In the genomic region with DNA sequence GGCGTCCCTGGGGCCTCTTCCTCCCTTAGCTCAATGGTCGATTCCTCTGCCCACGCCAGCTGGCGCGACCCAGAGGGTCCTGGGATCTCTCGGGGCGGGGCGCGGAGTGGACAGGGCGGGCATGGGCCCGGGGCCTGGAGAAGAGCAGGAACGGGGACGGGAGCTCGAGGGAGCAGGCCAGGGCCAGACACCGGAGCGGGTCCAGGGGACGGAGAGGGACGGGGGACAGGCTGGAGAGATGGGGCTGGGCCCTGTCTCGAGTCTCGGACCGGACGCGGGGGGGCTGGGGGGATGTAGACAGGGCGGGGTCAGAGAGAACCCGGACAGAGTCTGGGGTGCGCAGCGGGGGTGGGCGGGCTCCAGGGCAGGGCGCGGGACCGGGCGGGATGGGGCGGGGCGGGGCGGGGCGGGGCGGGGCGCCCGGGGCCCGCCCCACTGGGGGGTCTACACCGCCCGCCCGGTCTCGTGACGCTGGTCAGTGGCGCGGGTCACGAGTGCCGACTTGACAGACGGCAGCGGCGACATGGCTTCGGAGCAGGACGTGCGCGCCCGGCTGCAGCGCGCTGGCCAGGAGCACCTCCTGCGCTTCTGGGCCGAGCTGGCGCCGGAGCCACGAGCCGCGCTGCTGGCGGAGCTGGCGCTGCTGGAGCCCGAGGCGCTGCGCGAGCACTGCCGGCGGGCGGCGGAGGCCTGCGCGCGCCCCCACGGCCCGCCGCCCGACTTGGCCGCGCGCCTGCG, we compare ENCODE assay signal across 8 cellular contexts. TPM values are rescaled to one million over a fixed set of nuclear protein-coding genes. Genes with fewer than 3 reads are reported as not detected.
DNase-seq lines count a peak whose midpoint lies in the region; ATAC-seq and TF ChIP-seq lines count a peak whose summit lies in the region.

A gene with protein sequence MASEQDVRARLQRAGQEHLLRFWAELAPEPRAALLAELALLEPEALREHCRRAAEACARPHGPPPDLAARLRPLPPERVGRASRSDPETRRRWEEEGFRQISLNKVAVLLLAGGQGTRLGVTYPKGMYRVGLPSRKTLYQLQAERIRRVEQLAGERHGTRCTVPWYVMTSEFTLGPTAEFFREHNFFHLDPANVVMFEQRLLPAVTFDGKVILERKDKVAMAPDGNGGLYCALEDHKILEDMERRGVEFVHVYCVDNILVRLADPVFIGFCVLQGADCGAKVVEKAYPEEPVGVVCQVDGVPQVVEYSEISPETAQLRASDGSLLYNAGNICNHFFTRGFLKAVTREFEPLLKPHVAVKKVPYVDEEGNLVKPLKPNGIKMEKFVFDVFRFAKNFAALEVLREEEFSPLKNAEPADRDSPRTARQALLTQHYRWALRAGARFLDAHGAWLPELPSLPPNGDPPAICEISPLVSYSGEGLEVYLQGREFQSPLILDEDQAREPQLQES (plus strand): TSS at position 508 of the 738 bp plus-strand sequence. CDS start 16 bp downstream, at position 524.

- peaks cover 7% of the 10 kb centered on the region for H3K79me2 ChIP-seq in DOHH2 (ENCODE audit: control insufficient read depth, low read length)

- peaks cover 6% of the 10 kb centered on the region; the same call in 1 of the 2 replicates for H3F3A ChIP-seq in DOHH2 (ENCODE audit: control insufficient read depth, insufficient read depth)

- ATAC-seq in GM21786 (IDR thresholded peaks at IDR 0.05; ENCODE audit: unreplicated experiment) (peak; percentile 50), GM18870 (IDR thresholded peaks at IDR 0.05; ENCODE audit: unreplicated experiment) (no peak)

- H4K20me1 ChIP-seq in DOHH2 (ENCODE audit: control insufficient read depth, insufficient read depth, low read depth, low read length): 0 out of 2 replicates have a peak, but pooled peaks cover 10% of the 10 kb centered on the region

- peaks cover 33% of the 10 kb centered on the region for H3K36me3 ChIP-seq in DOHH2 (ENCODE audit: control insufficient read depth, low read length)
- peaks cover 0 to 27% (median 25%) of the 10 kb centered on the region in 5 donors for H3K36me3 ChIP-seq in subcutaneous abdominal adipose tissue (ENCODE audit: control insufficient read depth in 5 of 5, insufficient read depth in 5 of 5, low read length in 5 of 5)

- H3K4me2 ChIP-seq in DOHH2 (ENCODE audit: low read length): peak within 1 kb of the TSS; percentile 95

- TF ChIP-seq POLR2A in erythroblast (IDR thresholded peaks at IDR 0.05; ENCODE audit: low read length): no peak

- H3K27me3 ChIP-seq in DOHH2 (ENCODE audit: control insufficient read depth, low read length) (no peaks in the 10 kb centered on the region), mononuclear cell (ENCODE audit: insufficient read depth, low read length) (no peaks in the 10 kb centered on the region), subcutaneous abdominal adipose tissue (ENCODE audit: control insufficient read depth in 5 of 5, insufficient read depth in 4 of 5, low read length in 5 of 5) (no peaks in the 10 kb centered on the region)

- H3K27ac ChIP-seq in DOHH2 (ENCODE audit: low read depth, low read length): no peak within 1 kb of the TSS
- H3K27ac ChIP-seq in subcutaneous abdominal adipose tissue (ENCODE audit: low read depth, low read length): no peak within 1 kb of the TSS

- DNase-seq in NCI-H146 treated with DMSO at 0.1 percent for 48 hours (lab: John Stamatoyannopoulos, UW; ENCODE audit: unreplicated experiment): peak; percentile 20
- DNase-seq in activated CD8-positive, alpha-beta memory T cell treated with anti-CD3 and anti-CD28 coated beads, Interleukin-2, amount 50 U/mL, for 48 hours: peak; percentile 81
- DNase-seq in erythroblast (lab: John Stamatoyannopoulos, UW): peak; percentile 62 to 74

- peaks cover 26% of the 10 kb centered on the region for H3K4me1 ChIP-seq in DOHH2 (ENCODE audit: control insufficient read depth, low read length)
- peaks cover 57% of the 10 kb centered on the region for H3K4me1 ChIP-seq in mononuclear cell (ENCODE audit: insufficient read depth, low read length)
- H3K4me1 ChIP-seq in subcutaneous abdominal adipose tissue (ENCODE audit: control insufficient read depth in 5 of 5, insufficient read depth in 5 of 5, low read length in 5 of 5): peaks cover 0 to 24% (median 18%) of the 10 kb centered on the region in 5 donors

- peak within 1 kb of the TSS in 4 of 5 donors; percentile 57 to 74 (median 66) for H3K9ac ChIP-seq in subcutaneous abdominal adipose tissue (ENCODE audit: low read length in 5 of 5)

- no peak for TF ChIP-seq CTCF in DOHH2 (IDR thresholded peaks at IDR 0.05; ENCODE audit: low read depth, low read length, poor library complexity, severe bottlenecking)

- H3K9me2 ChIP-seq in DOHH2 (replicated peaks; ENCODE audit: control insufficient read depth, low read length): no peaks in the 10 kb centered on the region

- peak within 1 kb of the TSS; percentile 88 for H3K4me3 ChIP-seq in DOHH2 (ENCODE audit: low read length)
- H3K4me3 ChIP-seq in mononuclear cell (ENCODE audit: low read length): peak within 1 kb of the TSS; percentile 45
- H3K4me3 ChIP-seq in subcutaneous abdominal adipose tissue (ENCODE audit: low read depth in 1 of 5, low read length in 5 of 5): peak within 1 kb of the TSS in 4 of 5 donors; percentile 61 to 79 (median 70)

- H3K9me3 ChIP-seq in DOHH2 (ENCODE audit: control insufficient read depth, insufficient read depth, low read length) (no peaks in the 10 kb centered on the region), mononuclear cell (ENCODE audit: low read depth, low read length) (no peaks in the 10 kb centered on the region), subcutaneous abdominal adipose tissue (ENCODE audit: control insufficient read depth in 5 of 5, low read length in 5 of 5) (no peaks in the 10 kb centered on the region)

RNA-seq across cellular contexts. Expression of the gene that starts here (rescaled TPM):
- 6.2 TPM for total RNA-seq in mononuclear cell

Comparison
In these comparisons a context has a peak if more than half of its experiments do, and no peak if none do; other contexts are left out.
1. DNase-seq: peak in every context shown above with its lines; median percentile 81 in activated CD8-positive, alpha-beta memory T cell treated with anti-CD3 and anti-CD28 coated beads, Interleukin-2, amount 50 U/mL, for 48 hours; 68 in erythroblast; 20 in NCI-H146 treated with DMSO at 0.1 percent for 48 hours.